Comparison of ENCODE assay signal across 14 cellular contexts in the genomic region with DNA sequence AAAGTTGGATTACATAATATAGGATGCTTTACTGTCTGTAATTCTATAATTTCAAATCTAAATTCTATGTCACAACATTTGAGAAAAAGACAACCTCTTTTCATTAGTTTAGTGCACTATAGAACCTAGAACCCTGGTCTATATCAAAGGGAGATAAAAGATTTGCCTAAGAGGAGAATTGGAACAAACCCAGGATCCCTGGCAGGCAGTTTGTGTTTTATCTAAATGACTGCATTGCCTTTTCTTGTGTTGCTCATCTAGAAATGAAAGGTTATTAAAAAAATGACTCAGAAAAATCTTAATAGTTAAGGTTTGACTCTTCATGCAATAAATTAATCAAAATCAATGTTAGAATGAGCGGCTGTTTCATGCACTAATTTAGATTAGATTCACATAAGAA.
"Had no signal": no experiment of that assay in that cellular context is flagged by ENCODE, and none has a peak within 500 bp of the region (broad histone marks: within the 10 kb centered on the region; RNA-seq: fewer than 3 reads in every experiment).

No MANE protein-coding gene starts in this region.

- H3K4me1 ChIP-seq: transverse colon had no signal

- DNase-seq: activated B cell treated with CpG ODN at 0.5 μM for 24 hours; activated CD4-positive, alpha-beta memory T cell treated with anti-CD3 and anti-CD28 coated beads for 36 hours; activated CD4-positive, alpha-beta T cell treated with anti-CD3 and anti-CD28 coated beads for 4 hours; activated gamma-delta T cell treated with Interleukin-2 at 50 U/mL for 16 hours; activated T-cell treated with anti-CD3 and anti-CD28 coated beads for 4 hours; amniotic stem cell; dermis blood vessel endothelial cell; foreskin melanocyte; mammary epithelial cell; stimulated activated naive CD8-positive, alpha-beta T cell treated with anti-CD3 and anti-CD28 coated beads, Interleukin-15, Interleukin-2, amounts not matched to agents 100 U/mL and 50 U/mL, for 24 hours; T-helper 9 cell; transverse colon had no signal

- FAIRE-seq: keratinocyte had no signal

- H3K27ac ChIP-seq: cardiac muscle cell, transverse colon had no signal

- H3K4me3 ChIP-seq: cardiac muscle cell had no signal

- ATAC-seq: stimulated activated naive CD8-positive, alpha-beta T cell treated with anti-CD3 and anti-CD28 coated beads, Interleukin-15, Interleukin-2, amounts not matched to agents 100 U/mL and 50 U/mL, for 24 hours had no signal

- H3K36me3 ChIP-seq: cardiac muscle cell, transverse colon had no signal

- H3K27me3 ChIP-seq: cardiac muscle cell, transverse colon had no signal

- H3K9me3 ChIP-seq: transverse colon had no signal
